In genomic region chr9:137491735-137492432, GRCh38 we compare ENCODE assay signal across 1 cellular context.
TF ChIP-seq lines count a peak whose summit lies in the region.

No MANE protein-coding gene starts in this region.

TF ChIP-seq in K562, 482 proteins besides CTCF, POLR2A, EP300 and RAD21 (continued from another document and continues in another):
- TF ChIP-seq CTCFL (IDR thresholded peaks at IDR 0.05; ENCODE audit: borderline replicate concordance, insufficient read depth, low read depth, low read length, poor library complexity, severe bottlenecking), result no peak
- no peak for TF ChIP-seq SREBF1 (IDR thresholded peaks at IDR 0.05; ENCODE audit: borderline replicate concordance, low read depth, low read length)
- no peak for TF ChIP-seq CREBBP (IDR thresholded peaks at IDR 0.05; ENCODE audit: low read depth, low read length)
- peak; percentile 19; the same call in 1 of the 2 replicates for TF ChIP-seq L3MBTL2 (IDR thresholded peaks at IDR 0.05)
- no peak for TF ChIP-seq ZNF41 (CRISPR knock-in tag; conservative IDR thresholded peaks at IDR 0.05)
- no peak for TF ChIP-seq ETV5 (CRISPR knock-in tag; IDR thresholded peaks at IDR 0.05; ENCODE audit: low read depth)
- no peak for TF ChIP-seq DDX20 (tag; IDR thresholded peaks at IDR 0.05; ENCODE audit: low read depth)
- TF ChIP-seq ZNF584 (CRISPR knock-in tag; IDR thresholded peaks at IDR 0.05; ENCODE audit: low read depth), result no peak
- TF ChIP-seq POLR3G (IDR thresholded peaks at IDR 0.05; ENCODE audit: extremely low read depth, insufficient read length, insufficient replicate concordance), result no peak
- TF ChIP-seq ZNF717 (CRISPR knock-in tag; IDR thresholded peaks at IDR 0.05), result no peak
- TF ChIP-seq CHD2 (IDR thresholded peaks at IDR 0.05; ENCODE audit: low read depth, low read length), result no peak
- TF ChIP-seq MXD1 (CRISPR knock-in tag; IDR thresholded peaks at IDR 0.05; ENCODE audit: borderline replicate concordance, poor library complexity, severe bottlenecking), result no peak
- no peak for TF ChIP-seq MXI1 (IDR thresholded peaks at IDR 0.05; ENCODE audit: low read depth, low read length)
- 0 out of 2 replicates have a peak, but pooled peaks have one; percentile 31 for TF ChIP-seq SMARCA5 (IDR thresholded peaks at IDR 0.05)
- TF ChIP-seq ETV1 (tag; conservative IDR thresholded peaks at IDR 0.05; ENCODE audit: low read depth), result peak; percentile 56
- TF ChIP-seq NBN (IDR thresholded peaks at IDR 0.05; ENCODE audit: low read depth), result no peak
- TF ChIP-seq ZNF354B (CRISPR knock-in tag; IDR thresholded peaks at IDR 0.05), result no peak
- no peak for TF ChIP-seq ZBTB5 (IDR thresholded peaks at IDR 0.05)
- TF ChIP-seq ZNF449 (CRISPR knock-in tag; IDR thresholded peaks at IDR 0.05), result no peak
- no peak for TF ChIP-seq EHMT2 (IDR thresholded peaks at IDR 0.05)
- 0 out of 2 replicates have a peak, but pooled peaks have one; percentile 3 for TF ChIP-seq SP1 (CRISPR knock-in tag; IDR thresholded peaks at IDR 0.05)
- TF ChIP-seq RBM39 (optimal IDR thresholded peaks at IDR 0.05; ENCODE audit: low read depth, low read length), result no peak
- no peak for TF ChIP-seq SMC3 (conservative IDR thresholded peaks at IDR 0.05; ENCODE audit: insufficient read depth, low read depth, low read length)
- TF ChIP-seq IRF9 (tag; IDR thresholded peaks at IDR 0.05), result no peak
- no peak for TF ChIP-seq ZFP36 (IDR thresholded peaks at IDR 0.05; ENCODE audit: low read depth, low read length, partially characterized antibody)
- TF ChIP-seq SAP30 (IDR thresholded peaks at IDR 0.05; ENCODE audit: borderline replicate concordance, insufficient read depth, low read depth, low read length, poor library complexity, severe bottlenecking), result no peak
- TF ChIP-seq PHB (CRISPR knock-in tag; IDR thresholded peaks at IDR 0.05), result no peak
- no peak for TF ChIP-seq NCOA2 (IDR thresholded peaks at IDR 0.05; ENCODE audit: partially characterized antibody in 2 of 2)
- TF ChIP-seq BCLAF1 (IDR thresholded peaks at IDR 0.05; ENCODE audit: borderline replicate concordance in 1 of 2, control insufficient read depth in 1 of 2, low read depth in 2 of 2, low read length in 1 of 2), result no peak
- TF ChIP-seq MIER1 (IDR thresholded peaks at IDR 0.05; ENCODE audit: low read depth), result no peak
- no peak for TF ChIP-seq ZNF740 (CRISPR knock-in tag; IDR thresholded peaks at IDR 0.05)
- no peak for TF ChIP-seq ZNF740 (tag; IDR thresholded peaks at IDR 0.05)
- TF ChIP-seq MCM2 (IDR thresholded peaks at IDR 0.05; ENCODE audit: low read depth), result no peak
- no peak for TF ChIP-seq BRF2 (IDR thresholded peaks at IDR 0.05; ENCODE audit: borderline replicate concordance, insufficient read depth, insufficient read length)
- TF ChIP-seq RUNX1 (IDR thresholded peaks at IDR 0.05; ENCODE audit: low read depth), result no peak
- TF ChIP-seq ZNF239 (CRISPR knock-in tag; IDR thresholded peaks at IDR 0.05), result no peak
- no peak for TF ChIP-seq GABPB1 (CRISPR knock-in tag; IDR thresholded peaks at IDR 0.05)
- no peak for TF ChIP-seq ZNF23 (CRISPR knock-in tag; IDR thresholded peaks at IDR 0.05)
- TF ChIP-seq PTTG1 (tag; IDR thresholded peaks at IDR 0.05; ENCODE audit: low read depth), result no peak
- TF ChIP-seq PRDM10 (IDR thresholded peaks at IDR 0.05; ENCODE audit: partially characterized antibody), result no peak
- no peak for TF ChIP-seq SIX5 (IDR thresholded peaks at IDR 0.05; ENCODE audit: borderline replicate concordance in 1 of 2, insufficient read depth in 1 of 2, low read depth in 1 of 2, low read length in 2 of 2)
- TF ChIP-seq HLTF (IDR thresholded peaks at IDR 0.05), result no peak
- no peak for TF ChIP-seq TAF15 (IDR thresholded peaks at IDR 0.05; ENCODE audit: low read depth, low read length)
- TF ChIP-seq ZNF134 (CRISPR knock-in tag; conservative IDR thresholded peaks at IDR 0.05), result no peak
- TF ChIP-seq ZBTB49 (CRISPR knock-in tag; IDR thresholded peaks at IDR 0.05; ENCODE audit: borderline replicate concordance), result no peak
- no peak for TF ChIP-seq JUN (IDR thresholded peaks at IDR 0.05; ENCODE audit: borderline replicate concordance, low read depth, low read length)
- no peak for TF ChIP-seq JUN (CRISPR knock-in tag; IDR thresholded peaks at IDR 0.05; ENCODE audit: borderline replicate concordance)
- TF ChIP-seq DPF2 (IDR thresholded peaks at IDR 0.05), result peak; percentile 83
